ENCODE assay signal across 8 cellular contexts in the genomic region with DNA sequence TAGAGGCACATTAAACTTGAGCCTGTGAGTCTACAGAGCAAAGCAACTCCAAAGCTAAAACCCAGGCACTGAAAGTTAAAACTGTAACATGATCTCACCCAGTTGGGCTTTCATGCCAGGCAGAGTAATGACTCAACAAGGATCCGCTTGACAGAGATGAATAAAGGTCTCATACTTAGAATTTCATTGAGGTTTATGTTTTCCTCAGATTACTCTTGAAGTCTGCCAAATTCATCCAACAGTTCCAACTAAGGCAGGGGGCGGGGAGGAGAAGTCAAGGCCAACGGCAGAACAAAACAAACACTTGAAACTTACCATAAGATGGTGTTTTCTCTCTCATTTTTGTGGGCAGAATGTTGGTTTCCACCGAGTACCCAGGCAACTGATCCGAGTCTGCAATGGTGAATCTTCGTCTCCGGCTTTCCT. TPM values are rescaled to one million over a fixed set of nuclear protein-coding genes. Genes with fewer than 3 reads are reported as not detected.
DNase-seq lines count a peak whose midpoint lies in the region; ATAC-seq and TF ChIP-seq lines count a peak whose summit lies in the region.

No MANE protein-coding gene starts in this region.

- H3K9me3 Mint-ChIP-seq in WTC11 (no peaks in the 10 kb centered on the region), natural killer cell (no peaks in the 10 kb centered on the region)

- H3K4me3 ChIP-seq in cardiac muscle cell, result no peak overlapping the region

- ATAC-seq in HG03280 (IDR thresholded peaks at IDR 0.05; ENCODE audit: unreplicated experiment), result peak; percentile 45
- ATAC-seq in WTC11, result peak; percentile 75
- ATAC-seq in sciatic nerve, result peak; percentile 92
- ATAC-seq in natural killer cell, result no peak

- peaks cover 7% of the 10 kb centered on the region for H3K4me1 ChIP-seq in cardiac muscle cell (ENCODE audit: low read depth)

- POLR2A ChIA-PET in WTC11 (lab: Charles Lee) (no interaction called here), GM10248 (lab: Yijun Ruan, JAX) (no interaction called here)

- CTCF ChIA-PET in WTC11 (lab: Charles Lee) (no interaction called here), GM10248 (lab: Yijun Ruan, JAX) (no interaction called here)

- H3K27me3 Mint-ChIP-seq in WTC11 (ENCODE audit: low read depth) (no peaks in the 10 kb centered on the region), natural killer cell (ENCODE audit: low read depth in 2 of 2) (peaks cover 0 to 5% of the 10 kb centered on the region in 2 donors)

- no peaks in the 10 kb centered on the region for H3K36me3 ChIP-seq in cardiac muscle cell

- H3K27ac ChIP-seq in cardiac muscle cell, result peak overlapping the region; percentile 61

- H3K27me3 ChIP-seq in cardiac muscle cell, result no peaks in the 10 kb centered on the region

- H3K4me3 Mint-ChIP-seq in WTC11 (no peak overlapping the region), natural killer cell (no peak overlapping the region)

- intact Hi-C loops in sciatic nerve (cut with DNase I), result no loop called here
- intact Hi-C loops in natural killer cell (cut with micrococcal nuclease), result no loop called here

- DNase-seq in EH (ENCODE audit: low read depth) (peak; percentile 99), WTC11 (ENCODE audit: low spot score) (no peak), cardiac muscle cell (ENCODE audit: low read depth in 1 of 2, low spot score in 1 of 2) (peak; percentile 42 to 97), sciatic nerve (ENCODE audit: low spot score) (peak; percentile 69), GM10248 (ENCODE audit: extremely low spot score) (no peak), natural killer cell (no peak)
- DNase-seq in activated CD4-positive, CD25-positive, alpha-beta regulatory T cell treated with anti-CD3 and anti-CD28 coated beads, Interleukin-2, amount 50 U/mL, for 72 hours, result no peak

- peaks cover 19% of the 10 kb centered on the region for H3K4me1 Mint-ChIP-seq in WTC11
- no peaks in the 10 kb centered on the region for H3K4me1 Mint-ChIP-seq in natural killer cell

- H3K9me3 ChIP-seq in cardiac muscle cell (ENCODE audit: low read depth), result no peaks in the 10 kb centered on the region

- no peak for TF ChIP-seq CTCF in WTC11 (IDR thresholded peaks at IDR 0.05)
- TF ChIP-seq CTCF in cardiac muscle cell (IDR thresholded peaks at IDR 0.05; ENCODE audit: low read depth, low read length), result no peak
- no peak for TF ChIP-seq CTCF in GM10248 (IDR thresholded peaks at IDR 0.05; ENCODE audit: control extremely low read depth, extremely low read depth, low read depth, missing control alignments)
- no peak for TF ChIP-seq CTCF in natural killer cell (IDR thresholded peaks at IDR 0.05)

- H3K36me3 Mint-ChIP-seq in WTC11 (peaks cover 8% of the 10 kb centered on the region), natural killer cell (no peaks in the 10 kb centered on the region)

- peak overlapping the region; percentile 90 for H3K27ac Mint-ChIP-seq in WTC11
- H3K27ac Mint-ChIP-seq in natural killer cell, result no peak overlapping the region

TF ChIP-seq in WTC11, 78 proteins besides CTCF, POLR2A, EP300 and RAD21:
- TF ChIP-seq MXD4 (CRISPR knock-in tag; IDR thresholded peaks at IDR 0.05; ENCODE audit: borderline replicate concordance), result no peak
- TF ChIP-seq, protein P1, sequence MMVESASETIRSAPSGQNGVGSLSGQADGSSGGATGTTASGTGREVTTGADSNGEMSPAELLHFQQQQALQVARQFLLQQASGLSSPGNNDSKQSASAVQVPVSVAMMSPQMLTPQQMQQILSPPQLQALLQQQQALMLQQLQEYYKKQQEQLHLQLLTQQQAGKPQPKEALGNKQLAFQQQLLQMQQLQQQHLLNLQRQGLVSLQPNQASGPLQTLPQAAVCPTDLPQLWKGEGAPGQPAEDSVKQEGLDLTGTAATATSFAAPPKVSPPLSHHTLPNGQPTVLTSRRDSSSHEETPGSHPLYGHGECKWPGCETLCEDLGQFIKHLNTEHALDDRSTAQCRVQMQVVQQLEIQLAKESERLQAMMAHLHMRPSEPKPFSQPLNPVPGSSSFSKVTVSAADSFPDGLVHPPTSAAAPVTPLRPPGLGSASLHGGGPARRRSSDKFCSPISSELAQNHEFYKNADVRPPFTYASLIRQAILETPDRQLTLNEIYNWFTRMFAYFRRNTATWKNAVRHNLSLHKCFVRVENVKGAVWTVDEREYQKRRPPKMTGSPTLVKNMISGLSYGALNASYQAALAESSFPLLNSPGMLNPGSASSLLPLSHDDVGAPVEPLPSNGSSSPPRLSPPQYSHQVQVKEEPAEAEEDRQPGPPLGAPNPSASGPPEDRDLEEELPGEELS (CRISPR knock-in tag; IDR thresholded peaks at IDR 0.05), result no peak
- no peak for TF ChIP-seq TEAD1 (CRISPR knock-in tag; IDR thresholded peaks at IDR 0.05)
- TF ChIP-seq GRHL2 (CRISPR knock-in tag; IDR thresholded peaks at IDR 0.05; ENCODE audit: insufficient replicate concordance, severe bottlenecking), result no peak
TF ChIP-seq in WTC11: peak in this region for 0.

RNA-seq across cellular contexts. Expression of a gene that starts 54.0 kb away (rescaled TPM):
- 0.25 to 1.3 TPM (median 1.2 TPM) in 3 replicates for total RNA-seq in WTC11 (2021)
- total RNA-seq in cardiac muscle cell, result 0.15 and 0.46 TPM in 2 replicates
- not detected in 2 replicates for polyA plus RNA-seq in cardiac muscle cell
- total RNA-seq in sciatic nerve, result 5.0 TPM
- 10 to 100 TPM; 31.4 to 53.2 (median 45.5) TPM for total RNA-seq in natural killer cell

Comparison
In these comparisons a context has a peak if more than half of its experiments do, and no peak if none do; other contexts are left out.
1. DNase-seq: peak in EH (single experiment), cardiac muscle cell (2 of 2) and sciatic nerve (single experiment); none in WTC11 (single experiment), GM10248 (single experiment), natural killer cell (single experiment) and activated CD4-positive, CD25-positive, alpha-beta regulatory T cell treated with anti-CD3 and anti-CD28 coated beads, Interleukin-2, amount 50 U/mL, for 72 hours (single experiment).
2. ATAC-seq: peak in HG03280 (single experiment), WTC11 (single experiment) and sciatic nerve (single experiment); none in natural killer cell (0 of 3).